27 cellular contexts compared by ENCODE assay signal in genomic region chr2:195824478-195824877, GRCh38.
DNase-seq lines count a peak whose midpoint lies in the region; ATAC-seq, FAIRE-seq and TF ChIP-seq lines count a peak whose summit lies in the region.
"Had no signal": no experiment of that assay in that cellular context is flagged by ENCODE, and none has a peak within 500 bp of the region (broad histone marks: within the 10 kb centered on the region; RNA-seq: fewer than 3 reads in every experiment).

No MANE protein-coding gene starts in this region.

- no peak overlapping the region for H2BK120ac ChIP-seq in IMR-90 (ENCODE audit: low read depth, low read length)

- ATAC-seq in IMR-90 (ENCODE audit: low read depth) (no peak), K562 (no peak), heart right ventricle (no peak), sciatic nerve (no peak)
- ATAC-seq: Right ventricle myocardium inferior, T-cell had no signal

- TF ChIP-seq CTCF in IMR-90 (conservative IDR thresholded peaks at IDR 0.05; ENCODE audit: low read depth, low read length) (no peak), K562 (IDR thresholded peaks at IDR 0.05 in 2 of 3, conservative IDR thresholded peaks at IDR 0.05 in 1 of 3; ENCODE audit: insufficient read depth in 2 of 3, low read depth in 1 of 3, low read length in 3 of 3) (no peak), ovary (IDR thresholded peaks at IDR 0.05) (no peak), heart right ventricle (IDR thresholded peaks at IDR 0.05) (no peak)

- H4K8ac ChIP-seq in IMR-90 (ENCODE audit: low read depth in 2 of 2, low read length in 2 of 2), result no peak overlapping the region

- DNase-seq in ELR (ENCODE audit: low read depth) (peak; percentile 52), IMR-90 (peak; percentile 23), K562 (ENCODE audit: extremely low read depth in 1 of 4, low spot score in 3 of 4) (no peak), renal cortical epithelial cell (ENCODE audit: low read depth) (peak; percentile 18), ovary (no peak), heart right ventricle (no peak), sciatic nerve (ENCODE audit: low spot score) (no peak)
- DNase-seq: CD4-positive, CD25-positive, alpha-beta regulatory T cell; GF-D8; GOT3; HFFc6; Kasumi-1; MG63; NCI-H1105 treated with DMSO at 0.1 percent for 48 hours; NCI-H146; NCI-H1930; NCI-H2107; NCI-H446; NCI-H524 treated with DMSO at 0.1 percent for 48 hours; NCI-H774; SJCRH30; T-cell had no signal

- H3K4me1 ChIP-seq in IMR-90 (ENCODE audit: control insufficient read depth, insufficient read depth, low read length) (peaks cover 1% of the 10 kb centered on the region), K562 (replicated peaks in 1 of 2; ENCODE audit: control insufficient read depth in 2 of 2, insufficient read depth in 2 of 2, low read length in 2 of 2) (no peaks in the 10 kb centered on the region), ovary (ENCODE audit: insufficient read depth) (no peaks in the 10 kb centered on the region), heart right ventricle (no peaks in the 10 kb centered on the region)
- H3K4me1 ChIP-seq: BLaER1, SJCRH30 had no signal

- intact Hi-C loops in IMR-90 (cut with micrococcal nuclease), result loop anchor here (5.0 to 10.0 kb wide), 2 partner anchors 73 to 140 kb away; no protein-coding TSS in a partner anchor
- intact Hi-C loops in K562 (cut with micrococcal nuclease), result no loop called here
- intact Hi-C loops in ovary (cut with DNase I), result no loop called here
- intact Hi-C loops in heart right ventricle (cut with DNase I), result no loop called here
- intact Hi-C loops in sciatic nerve (cut with DNase I), result no loop called here

- H4K91ac ChIP-seq in IMR-90 (ENCODE audit: insufficient read depth, low read depth, low read length), result no peak overlapping the region; the same call in 1 of the 2 replicates

- POLR2A ChIA-PET in IMR-90 (lab: Charles Lee; ENCODE audit: unreplicated experiment), result no interaction called here
- POLR2A ChIA-PET in K562 (lab: Yijun Ruan, JAX), result no interaction called here

- H3K27me3 ChIP-seq in IMR-90 (ENCODE audit: control insufficient read depth, insufficient read depth, low read length) (no peaks in the 10 kb centered on the region), K562 (ENCODE audit: control insufficient read depth in 2 of 2, insufficient read depth in 2 of 2, low read length in 2 of 2) (no peaks in the 10 kb centered on the region), ovary (no peaks in the 10 kb centered on the region), heart right ventricle (no peaks in the 10 kb centered on the region)
- H3K27me3 ChIP-seq: BLaER1, MG63, SJCRH30 had no signal

- H3K18ac ChIP-seq in IMR-90 (ENCODE audit: low read depth, low read length), result no peak overlapping the region

- H3K9ac ChIP-seq in IMR-90 (ENCODE audit: low read depth, low read length) (no peak overlapping the region), K562 (ENCODE audit: insufficient read depth in 1 of 2, low read depth in 2 of 2, low read length in 2 of 2) (no peak overlapping the region)
- H3K9ac ChIP-seq: BLaER1 had no signal

- no peak overlapping the region for H3K56ac ChIP-seq in IMR-90 (ENCODE audit: extremely low read depth, insufficient read depth, low read length)

- no peaks in the 10 kb centered on the region for H3K79me1 ChIP-seq in IMR-90 (ENCODE audit: low read depth in 1 of 2, low read length in 2 of 2)

- H3K79me2 ChIP-seq in K562 (ENCODE audit: control insufficient read depth, insufficient read depth, low read length), result no peaks in the 10 kb centered on the region

- H3K4me2 ChIP-seq in IMR-90 (ENCODE audit: low read depth, low read length) (no peak overlapping the region), K562 (ENCODE audit: insufficient read depth, low read length) (no peak overlapping the region)
- H3K4me2 ChIP-seq: BLaER1 had no signal

- no peak overlapping the region for H2BK5ac ChIP-seq in IMR-90 (ENCODE audit: low read depth, low read length, poor library complexity, severe bottlenecking)

- FAIRE-seq in K562 (lab: Jason Lieb, UNC), result no peak
- FAIRE-seq: A204.1, GM12892 had no signal

- H2AFZ ChIP-seq in IMR-90 (replicated peaks; ENCODE audit: low read length, poor library complexity) (no peak overlapping the region), K562 (ENCODE audit: low read depth, low read length) (no peak overlapping the region)

- no peak for TF ChIP-seq RAD21 in IMR-90 (IDR thresholded peaks at IDR 0.05; ENCODE audit: low read length)
- TF ChIP-seq RAD21 in K562 (CRISPR knock-in tag; conservative IDR thresholded peaks at IDR 0.05 in 1 of 2, IDR thresholded peaks at IDR 0.05 in 1 of 2), result no peak

- H4K20me1 ChIP-seq in IMR-90 (ENCODE audit: insufficient read depth, low read length), result no peaks in the 10 kb centered on the region
- H4K20me1 ChIP-seq in K562 (replicated peaks; ENCODE audit: control insufficient read depth, insufficient read depth, low read length), result no peaks in the 10 kb centered on the region
- H4K20me1 ChIP-seq: BLaER1 had no signal

- H2BK15ac ChIP-seq in IMR-90 (ENCODE audit: low read depth, low read length), result no peak overlapping the region

- H3K27ac ChIP-seq in IMR-90 (ENCODE audit: insufficient read depth, low read length) (no peak overlapping the region), K562 (ENCODE audit: extremely low read depth, low read depth, low read length) (no peak overlapping the region), ovary (no peak overlapping the region), heart right ventricle (no peak overlapping the region)
- H3K27ac ChIP-seq: BLaER1, SJCRH30 had no signal

- no peak overlapping the region for H2AK9ac ChIP-seq in IMR-90 (replicated peaks; ENCODE audit: low read depth, low read length, poor library complexity)

- CTCF ChIA-PET in IMR-90 (lab: Yijun Ruan, JAX) (no interaction called here), K562 (lab: Yijun Ruan, JAX; ENCODE audit: low intra/inter-chr PET ratio) (no interaction called here)

- H3K36me3 ChIP-seq in IMR-90 (ENCODE audit: control insufficient read depth, insufficient read depth, low read length) (no peaks in the 10 kb centered on the region), K562 (ENCODE audit: control insufficient read depth, insufficient read depth, low read length) (no peaks in the 10 kb centered on the region), ovary (no peaks in the 10 kb centered on the region), heart right ventricle (no peaks in the 10 kb centered on the region)
- H3K36me3 ChIP-seq: BLaER1, HAP-1, MG63, SJCRH30 had no signal

- H3K4me3 ChIP-seq in IMR-90 (ENCODE audit: insufficient read depth, low read depth, low read length) (no peak overlapping the region), K562 (no peak overlapping the region), ovary (no peak overlapping the region), heart right ventricle (no peak overlapping the region)
- H3K4me3 ChIP-seq: BLaER1, HAP-1, MG63, SJCRH30 had no signal

- H3K4ac ChIP-seq in IMR-90 (ENCODE audit: low read depth, low read length), result no peak overlapping the region

- H2BK20ac ChIP-seq in IMR-90 (ENCODE audit: low read depth, low read length), result no peak overlapping the region

- in situ Hi-C loops in IMR-90 (cut with MboI; ENCODE audit: low sequenced_read_pairs), result no loop called here
- in situ Hi-C loops in K562 (cut with MboI), result no loop called here

- TF ChIP-seq POLR2A in IMR-90 (IDR thresholded peaks at IDR 0.05; ENCODE audit: low read depth, low read length) (no peak), K562 (conservative IDR thresholded peaks at IDR 0.05) (no peak), ovary (IDR thresholded peaks at IDR 0.05) (no peak)

- no CpG with 5 or more reads among the region's 2 CpGs for WGBS in IMR-90 (ENCODE audit: extremely low coverage in 2 of 2, insufficient read length in 1 of 2), 2 experiments
- 22% methylated on average over 2 of the region's 2 CpGs for WGBS in K562 (ENCODE audit: insufficient coverage, low coverage, missing lambda C conversion rate)
- WGBS in ovary, 3 donors, result 74 to 96% (median 82%) methylated on average over 2 of the region's 2 CpGs
- WGBS in heart right ventricle, 2 donors, result 90 to 98% methylated on average over 2 of the region's 2 CpGs

- H4K5ac ChIP-seq in IMR-90 (ENCODE audit: low read depth, low read length), result no peak overlapping the region

- H3K23ac ChIP-seq in IMR-90 (ENCODE audit: low read depth, low read length), result no peak overlapping the region

- dilution Hi-C loops in IMR-90 (cut with HindIII; ENCODE audit: low sequenced_read_pairs, unreplicated experiment), result no loop called here

- no peaks in the 10 kb centered on the region for H3K9me1 ChIP-seq in IMR-90 (ENCODE audit: insufficient read depth, low read length)
- no peaks in the 10 kb centered on the region for H3K9me1 ChIP-seq in K562 (ENCODE audit: control insufficient read depth, insufficient read depth, low read length)

- H3K9me3 ChIP-seq in IMR-90 (ENCODE audit: control insufficient read depth, insufficient read depth, low read length), result no peaks in the 10 kb centered on the region
- no peaks in the 10 kb centered on the region for H3K9me3 ChIP-seq in K562 (replicated peaks; ENCODE audit: control insufficient read depth, insufficient read depth, low read depth, low read length)
- H3K9me3 ChIP-seq in ovary, result no peaks in the 10 kb centered on the region
- no peaks in the 10 kb centered on the region for H3K9me3 ChIP-seq in heart right ventricle
- H3K9me3 ChIP-seq: BLaER1, HAP-1, MG63, SJCRH30 had no signal

- H3K14ac ChIP-seq in IMR-90 (replicated peaks; ENCODE audit: low read depth, low read length), result no peak overlapping the region

- no peak overlapping the region for H2AK5ac ChIP-seq in IMR-90 (ENCODE audit: low read depth, low read length)

- TF ChIP-seq EP300 in K562 (IDR thresholded peaks at IDR 0.05; ENCODE audit: low read length) (no peak), ovary (IDR thresholded peaks at IDR 0.05) (no peak)

- BruUV-seq in IMR-90 (replicated peaks; lab: Mats Ljungman, UMichigan) (no TSS peak), K562 (replicated peaks; lab: Mats Ljungman, UMichigan) (no TSS peak)

TF ChIP-seq in IMR-90, 13 proteins besides CTCF, POLR2A, EP300 and RAD21 (continues in another document):
- TF ChIP-seq CHD1 (IDR thresholded peaks at IDR 0.05; ENCODE audit: low read depth, low read length) (no peak), RCOR1 (IDR thresholded peaks at IDR 0.05; ENCODE audit: insufficient replicate concordance, low read length) (no peak), BHLHE40 (IDR thresholded peaks at IDR 0.05; ENCODE audit: low read depth, low read length) (no peak), FOS (IDR thresholded peaks at IDR 0.05; ENCODE audit: low read depth, low read length) (no peak), MXI1 (IDR thresholded peaks at IDR 0.05; ENCODE audit: borderline replicate concordance, low read depth, low read length) (no peak), NFE2L2 (IDR thresholded peaks at IDR 0.05; ENCODE audit: low read depth, low read length) (no peak)

TF ChIP-seq in K562, 482 proteins besides CTCF, POLR2A, EP300 and RAD21:
- TF ChIP-seq NFE2 (IDR thresholded peaks at IDR 0.05; ENCODE audit: low read depth), result 0 out of 2 replicates have a peak, but pooled peaks have one; percentile 8
- no peak for TF ChIP-seq FIP1L1 (IDR thresholded peaks at IDR 0.05; ENCODE audit: low read depth, low read length, poor library complexity, severe bottlenecking)

Comparison
In these comparisons a context has a peak if more than half of its experiments do, and no peak if none do; other contexts are left out.
1. DNase-seq: peak in ELR (single experiment), IMR-90 (single experiment) and renal cortical epithelial cell (single experiment); none in K562 (0 of 4), ovary (0 of 5), heart right ventricle (0 of 2) and sciatic nerve (single experiment).